33 cellular contexts compared by ENCODE assay signal in the genomic region with DNA sequence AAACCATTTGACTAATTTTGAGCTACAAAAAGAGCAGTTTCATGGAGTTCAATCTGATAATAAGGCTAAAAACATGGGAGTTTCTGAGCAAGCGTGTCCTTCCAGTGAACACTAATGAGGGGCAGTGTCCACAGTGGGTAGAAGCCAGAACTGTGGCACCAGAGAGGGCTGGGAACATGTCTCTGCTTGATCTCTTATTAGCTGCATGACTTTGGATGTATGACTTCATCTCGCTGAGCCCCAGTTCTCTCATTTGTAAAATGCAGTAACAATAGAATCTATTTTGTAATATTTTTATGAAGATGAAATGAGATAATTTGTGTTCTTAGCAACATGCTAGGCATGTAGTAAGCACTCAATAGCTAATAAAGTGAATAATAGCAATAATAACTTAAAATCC.
"Had no signal": no experiment of that assay in that cellular context is flagged by ENCODE, and none has a peak within 500 bp of the region (broad histone marks: within the 10 kb centered on the region; RNA-seq: fewer than 3 reads in every experiment).

No MANE protein-coding gene starts in this region.

- H3K27me3 ChIP-seq: adrenal gland, ascending aorta, body of pancreas, brain microvascular endothelial cell, cardiac muscle cell had no signal

- H3K27ac ChIP-seq: adrenal gland, ascending aorta, body of pancreas, brain microvascular endothelial cell, cardiac muscle cell had no signal

- H3K9me3 ChIP-seq: adrenal gland, ascending aorta, body of pancreas had no signal

- H3K4me1 ChIP-seq: ascending aorta had no signal

- DNase-seq: activated effector memory CD4-positive, alpha-beta T cell treated with anti-CD3 and anti-CD28 coated beads, Interleukin-2, amount 50 U/mL, for 16 hours; activated effector memory CD4-positive, alpha-beta T cell treated with Interleukin-2 at 50 U/mL for 16 hours; activated gamma-delta T cell; activated gamma-delta T cell treated with Interleukin-2 at 50 U/mL for 16 hours; activated naive CD4-positive, alpha-beta T cell; activated naive CD4-positive, alpha-beta T cell treated with anti-CD3 and anti-CD28 coated beads for 36 hours; activated naive CD4-positive, alpha-beta T cell treated with anti-CD3 and anti-CD28 coated beads, Interleukin-2, amount 10 ng/mL, durations not matched to agents 7 days and 5 days; activated naive CD4-positive, alpha-beta T cell treated with anti-CD3 and anti-CD28 coated beads, Interleukin-2, amount 50 U/mL, for 16 hours; activated naive CD4-positive, alpha-beta T cell treated with Interleukin-2 at 50 U/mL for 16 hours; activated naive CD8-positive, alpha-beta T cell treated with anti-CD3 and anti-CD28 coated beads for 36 hours; activated naive CD8-positive, alpha-beta T cell treated with anti-CD3 and anti-CD28 coated beads, Interleukin-2, amount 10 ng/mL, durations not matched to agents 7 days and 5 days; activated naive CD8-positive, alpha-beta T cell treated with anti-CD3 and anti-CD28 coated beads, Interleukin-2, amount 50 U/mL, for 24 hours; activated T-cell treated with anti-CD3 and anti-CD28 coated beads for 4 hours; activated T-cell treated with anti-CD3 and anti-CD28 coated beads, Interleukin-2, amount 50 U/mL, for 1 hour; activated T-cell treated with anti-CD3 and anti-CD28 coated beads, Interleukin-2, amount 50 U/mL, for 24 hours; activated T-cell treated with anti-CD3 and anti-CD28 coated beads, Interleukin-2, amount 50 U/mL, for 4 hours; activated T-cell treated with anti-CD3 and anti-CD28 coated beads, Interleukin-2, amount 50 U/mL, for 48 hours; activated T-cell treated with anti-CD3 and anti-CD28 coated beads, Interleukin-2, amount 50 U/mL, for 72 hours; adrenal gland; amniotic stem cell; amygdala; anterior cingulate cortex; aorta; body of pancreas; brain microvascular endothelial cell; caudate nucleus; central memory CD4-positive, alpha-beta T cell; cerebellar nuclear complex had no signal

- H3K4me3 ChIP-seq: adrenal gland, ascending aorta, body of pancreas, cardiac muscle cell had no signal

- ATAC-seq: activated naive CD4-positive, alpha-beta T cell treated with anti-CD3 and anti-CD28 coated beads, Interleukin-2, amount 50 U/mL, for 72 hours; activated naive CD8-positive, alpha-beta T cell treated with anti-CD3 and anti-CD28 coated beads, Interleukin-2, amount 50 U/mL, for 24 hours; activated T-cell treated with anti-CD3 and anti-CD28 coated beads, Interleukin-2, amount 50 U/mL, for 4 hours; activated T-cell treated with anti-CD3 and anti-CD28 coated beads, Interleukin-2, amount 50 U/mL, for 72 hours; activated T-helper 17 cell treated with anti-CD3 and anti-CD28 coated beads, Interleukin-2, amount 50 U/mL, for 72 hours; body of pancreas had no signal

- FAIRE-seq: astrocyte had no signal

- H3K36me3 ChIP-seq: adrenal gland, ascending aorta, brain microvascular endothelial cell, cardiac muscle cell had no signal
